8 cellular contexts compared by ENCODE assay signal in genomic region chr21:43611598-43612369, GRCh38. TPM values are rescaled to one million over a fixed set of nuclear protein-coding genes. Genes with fewer than 3 reads are reported as not detected.
DNase-seq lines count a peak whose midpoint lies in the region; ATAC-seq and TF ChIP-seq lines count a peak whose summit lies in the region.

No MANE protein-coding gene starts in this region.

- H3K27ac Mint-ChIP-seq in Caco-2 (ENCODE audit: unreplicated experiment) = peak overlapping the region; percentile 95

- TSS peak; percentile 66 for BruUV-seq in Caco-2 (replicated peaks; lab: Mats Ljungman, UMichigan)

- TF ChIP-seq CTCF in Caco-2 (IDR thresholded peaks at IDR 0.05; ENCODE audit: insufficient read depth in 1 of 2, low read depth in 1 of 2, low read length in 1 of 2, severe bottlenecking in 1 of 2, unreplicated experiment in 1 of 2) = peak; percentile 72 to 87
- peak; percentile 71 for TF ChIP-seq CTCF in HL-60 (IDR thresholded peaks at IDR 0.05; ENCODE audit: insufficient read depth, low read length)
- peak; percentile 90 for TF ChIP-seq CTCF in epithelial cell of proximal tubule (conservative IDR thresholded peaks at IDR 0.05; ENCODE audit: low read depth, low read length)

- peak; percentile 77 to 82 for DNase-seq in Caco-2
- DNase-seq in HL-60 (ENCODE audit: low read depth in 1 of 2, low spot score in 1 of 2) = peak; percentile 4 to 47
- peak; percentile 78 to 83 for DNase-seq in SHP77 (lab: John Stamatoyannopoulos, UW)
- DNase-seq in epithelial cell of proximal tubule (ENCODE audit: low read depth) = no peak
- DNase-seq in activated CD8-positive, alpha-beta memory T cell treated with anti-CD3 and anti-CD28 coated beads, Interleukin-2, amount 50 U/mL, for 48 hours = no peak
- DNase-seq in foreskin melanocyte = no peak

- H3K9me3 Mint-ChIP-seq in Caco-2 (ENCODE audit: unreplicated experiment) = no peaks in the 10 kb centered on the region

- H3K27ac ChIP-seq in HL-60 (replicated peaks) = no peak overlapping the region

- H3K4me3 ChIP-seq in Caco-2 (ENCODE audit: low read depth, low read length) = no peak overlapping the region
- no peak overlapping the region for H3K4me3 ChIP-seq in HL-60 (replicated peaks; ENCODE audit: insufficient read depth, low read length)
- no peak overlapping the region for H3K4me3 ChIP-seq in epithelial cell of proximal tubule (ENCODE audit: low read depth, low read length)
- H3K4me3 ChIP-seq in mucosa of stomach (ENCODE audit: low read length) = no peak overlapping the region

- peak overlapping the region; percentile 18 for H3K9ac ChIP-seq in mucosa of stomach (ENCODE audit: low read length)

- CTCF ChIA-PET in Caco-2 (lab: Charles Lee) = interaction anchor here (0.6 to 1.8 kb wide), 7 partner anchors 14 to 690 kb away, joined by 3 to 11 read pairs (median 5); no protein-coding TSS in a partner anchor

- peaks cover 10% of the 10 kb centered on the region for H3K36me3 Mint-ChIP-seq in Caco-2 (ENCODE audit: insufficient read depth, unreplicated experiment)

- H3K4me3 Mint-ChIP-seq in Caco-2 (ENCODE audit: unreplicated experiment) = peak overlapping the region; percentile 38

- POLR2A ChIA-PET in Caco-2 (lab: Charles Lee) = interaction anchor here (1.0 kb wide), 1 partner anchor 34 kb away, joined by 4 read pairs; no protein-coding TSS in a partner anchor

- intact Hi-C loops in Caco-2 (cut with micrococcal nuclease; ENCODE audit: unreplicated experiment) = loop anchor here (1.0 kb wide), 2 partner anchors 25 to 34 kb away; no protein-coding TSS in a partner anchor

- ATAC-seq in GM18502 (IDR thresholded peaks at IDR 0.05; ENCODE audit: poor library complexity, unreplicated experiment) = no peak

- 0 out of 2 replicates have a peak, but pooled peaks cover 4% of the 10 kb centered on the region for H3K9me3 ChIP-seq in Caco-2
- H3K9me3 ChIP-seq in mucosa of stomach (ENCODE audit: control insufficient read depth, low read length) = no peaks in the 10 kb centered on the region

- H3K27me3 Mint-ChIP-seq in Caco-2 (ENCODE audit: insufficient read depth, unreplicated experiment) = no peaks in the 10 kb centered on the region

- H3K36me3 ChIP-seq in Caco-2 (ENCODE audit: control insufficient read depth, insufficient read depth, low read length) (no peaks in the 10 kb centered on the region), mucosa of stomach (ENCODE audit: control insufficient read depth, insufficient read depth, low read length) (no peaks in the 10 kb centered on the region)

- H3K27me3 ChIP-seq in Caco-2 (replicated peaks; ENCODE audit: control insufficient read depth, insufficient read depth, low read length) (no peaks in the 10 kb centered on the region), HL-60 (ENCODE audit: insufficient read depth, poor library complexity, severe bottlenecking) (no peaks in the 10 kb centered on the region), mucosa of stomach (ENCODE audit: control insufficient read depth, insufficient read depth, low read length) (no peaks in the 10 kb centered on the region)

- peaks cover 22% of the 10 kb centered on the region for H3K4me1 Mint-ChIP-seq in Caco-2 (ENCODE audit: low read depth, unreplicated experiment)

- peaks cover 58% of the 10 kb centered on the region for H3K4me1 ChIP-seq in Caco-2
- H3K4me1 ChIP-seq in mucosa of stomach (ENCODE audit: control insufficient read depth, insufficient read depth, low read length) = peaks cover 17% of the 10 kb centered on the region

RNA-seq across cellular contexts. Expression of gene HSF2BP, which starts 47.5 kb away (rescaled TPM):
- total RNA-seq in Caco-2 (2022) = 10.9 and 11.9 TPM in 2 replicates
- 0.12 and 0.72 TPM in 2 replicates for total RNA-seq in epithelial cell of proximal tubule

RNA-seq across cellular contexts. Expression of gene RRP1B, which starts 47.6 kb away (rescaled TPM):
- 49.5 and 52.3 TPM in 2 replicates for total RNA-seq in Caco-2 (2022)
- 37.6 and 49.2 TPM in 2 replicates for total RNA-seq in epithelial cell of proximal tubule

Comparison
In these comparisons a context has a peak if more than half of its experiments do, and no peak if none do; other contexts are left out.
1. DNase-seq: peak in Caco-2 (2 of 2), HL-60 (2 of 2) and SHP77 (2 of 2); none in epithelial cell of proximal tubule (single experiment), activated CD8-positive, alpha-beta memory T cell treated with anti-CD3 and anti-CD28 coated beads, Interleukin-2, amount 50 U/mL, for 48 hours (single experiment) and foreskin melanocyte (single experiment).
2. Peak in every context shown above with its lines, with median percentiles within 50 percentile points of each other: CTCF ChIP-seq.